ENCODE assay signal across 1 cellular context in genomic region chr2:42913280-42913878, GRCh38.
TF ChIP-seq lines count a peak whose summit lies in the region.

No MANE protein-coding gene starts in this region.

TF ChIP-seq in K562, 482 proteins besides CTCF, POLR2A, EP300 and RAD21 (continued from another document and continues in another):
- no peak for TF ChIP-seq PATZ1 (CRISPR knock-in tag; IDR thresholded peaks at IDR 0.05; ENCODE audit: borderline replicate concordance)
- no peak for TF ChIP-seq RUNX1 (IDR thresholded peaks at IDR 0.05; ENCODE audit: low read depth)
- TF ChIP-seq SFPQ (IDR thresholded peaks at IDR 0.05; ENCODE audit: low read depth, low read length) = no peak
- TF ChIP-seq TRIM24 (IDR thresholded peaks at IDR 0.05) = peak in 1 of 2 experiments; percentile 58; a peak in 2 of 4 replicates
- TF ChIP-seq HDGF (IDR thresholded peaks at IDR 0.05) = no peak
- TF ChIP-seq ZBED1 (IDR thresholded peaks at IDR 0.05) = no peak
- no peak for TF ChIP-seq CXXC5 (CRISPR knock-in tag; IDR thresholded peaks at IDR 0.05)
- no peak for TF ChIP-seq PHF21A (IDR thresholded peaks at IDR 0.05; ENCODE audit: borderline replicate concordance, low read depth)
- TF ChIP-seq ZC3H11A (IDR thresholded peaks at IDR 0.05; ENCODE audit: low read depth, low read length) = no peak
- TF ChIP-seq RFX7 (CRISPR knock-in tag; IDR thresholded peaks at IDR 0.05) = no peak
- TF ChIP-seq TFAM (CRISPR knock-in tag; conservative IDR thresholded peaks at IDR 0.05) = no peak
- no peak for TF ChIP-seq SMARCA5 (IDR thresholded peaks at IDR 0.05)
- peak; percentile 94 for TF ChIP-seq SMARCA4 (IDR thresholded peaks at IDR 0.05)
- TF ChIP-seq KDM1A (IDR thresholded peaks at IDR 0.05) = peak; percentile 39 to 49; a peak in 2 of 4 replicates
- TF ChIP-seq FOSL1 (tag; conservative IDR thresholded peaks at IDR 0.05) = peak; percentile 95
- no peak for TF ChIP-seq CREB3 (tag; conservative IDR thresholded peaks at IDR 0.05; ENCODE audit: low read depth)
- no peak for TF ChIP-seq ZNF444 (CRISPR knock-in tag; IDR thresholded peaks at IDR 0.05)
- TF ChIP-seq ZNF695 (CRISPR knock-in tag; IDR thresholded peaks at IDR 0.05) = no peak
- TF ChIP-seq HMGXB4 (CRISPR knock-in tag; IDR thresholded peaks at IDR 0.05) = no peak
- TF ChIP-seq RBBP5 (IDR thresholded peaks at IDR 0.05; ENCODE audit: borderline replicate concordance, insufficient read depth, low read length, poor library complexity, severe bottlenecking) = peak; percentile 13
- no peak for TF ChIP-seq ZNF766 (CRISPR knock-in tag; conservative IDR thresholded peaks at IDR 0.05)
- TF ChIP-seq ZNF561 (CRISPR knock-in tag; conservative IDR thresholded peaks at IDR 0.05) = no peak
- TF ChIP-seq PHB (CRISPR knock-in tag; IDR thresholded peaks at IDR 0.05) = no peak
- TF ChIP-seq CREB5 (CRISPR knock-in tag; IDR thresholded peaks at IDR 0.05) = no peak
- no peak for TF ChIP-seq ZNF586 (CRISPR knock-in tag; conservative IDR thresholded peaks at IDR 0.05)
- TF ChIP-seq TSC22D4 (tag; IDR thresholded peaks at IDR 0.05) = no peak
- TF ChIP-seq CBX3 (IDR thresholded peaks at IDR 0.05; ENCODE audit: borderline replicate concordance in 1 of 2, low read length in 2 of 2) = no peak
- TF ChIP-seq HIVEP1 (CRISPR knock-in tag; IDR thresholded peaks at IDR 0.05) = no peak
- TF ChIP-seq U2AF1 (optimal IDR thresholded peaks at IDR 0.05; ENCODE audit: low read depth, low read length) = no peak
- no peak for TF ChIP-seq BCOR (IDR thresholded peaks at IDR 0.05)
- TF ChIP-seq PYGO2 (tag; IDR thresholded peaks at IDR 0.05) = no peak
- TF ChIP-seq MCM7 (IDR thresholded peaks at IDR 0.05) = no peak
- no peak for TF ChIP-seq ZNF282 (CRISPR knock-in tag; IDR thresholded peaks at IDR 0.05)
- TF ChIP-seq JUND (IDR thresholded peaks at IDR 0.05; ENCODE audit: borderline replicate concordance, low read depth, low read length) = peak; percentile 95
- TF ChIP-seq JUND (tag; IDR thresholded peaks at IDR 0.05; ENCODE audit: borderline replicate concordance, low read depth, low read length) = peak; percentile 93; the same call in 2 of the 3 replicates
- TF ChIP-seq MIER1 (IDR thresholded peaks at IDR 0.05; ENCODE audit: low read depth) = no peak
- TF ChIP-seq FOXJ2 (tag; IDR thresholded peaks at IDR 0.05) = no peak
- TF ChIP-seq EHMT2 (IDR thresholded peaks at IDR 0.05) = no peak
- no peak for TF ChIP-seq BDP1 (IDR thresholded peaks at IDR 0.05; ENCODE audit: insufficient read depth, insufficient read length)
- no peak for TF ChIP-seq ESRRB (CRISPR knock-in tag; IDR thresholded peaks at IDR 0.05; ENCODE audit: borderline replicate concordance)
- no peak for TF ChIP-seq ZNF696 (CRISPR knock-in tag; conservative IDR thresholded peaks at IDR 0.05)
- TF ChIP-seq ATF1 (CRISPR knock-in tag; IDR thresholded peaks at IDR 0.05) = no peak
- TF ChIP-seq ATF1 (tag; IDR thresholded peaks at IDR 0.05) = no peak
- TF ChIP-seq NFRKB (IDR thresholded peaks at IDR 0.05; ENCODE audit: low read depth) = no peak
- no peak for TF ChIP-seq ZNF717 (CRISPR knock-in tag; IDR thresholded peaks at IDR 0.05)
- no peak for TF ChIP-seq ZBTB7A (IDR thresholded peaks at IDR 0.05; ENCODE audit: borderline replicate concordance, control insufficient read depth, low read depth, low read length)
- TF ChIP-seq NKRF (IDR thresholded peaks at IDR 0.05; ENCODE audit: borderline replicate concordance) = no peak
- TF ChIP-seq ZNF707 (CRISPR knock-in tag; conservative IDR thresholded peaks at IDR 0.05) = no peak
- peak; percentile 74 for TF ChIP-seq CBFA2T3 (IDR thresholded peaks at IDR 0.05)
- TF ChIP-seq TAF7 (tag; IDR thresholded peaks at IDR 0.05) = no peak
- TF ChIP-seq PCBP1 (IDR thresholded peaks at IDR 0.05; ENCODE audit: low read depth, low read length, poor library complexity, severe bottlenecking) = no peak
- TF ChIP-seq CEBPG (CRISPR knock-in tag; IDR thresholded peaks at IDR 0.05) = no peak
- no peak for TF ChIP-seq CEBPG (tag; conservative IDR thresholded peaks at IDR 0.05 in 1 of 2, IDR thresholded peaks at IDR 0.05 in 1 of 2)
- no peak for TF ChIP-seq ZNF445 (CRISPR knock-in tag; IDR thresholded peaks at IDR 0.05; ENCODE audit: low read depth)
- TF ChIP-seq BRF2 (IDR thresholded peaks at IDR 0.05; ENCODE audit: borderline replicate concordance, insufficient read depth, insufficient read length) = no peak
- TF ChIP-seq CTCFL (IDR thresholded peaks at IDR 0.05; ENCODE audit: borderline replicate concordance, insufficient read depth, low read depth, low read length, poor library complexity, severe bottlenecking) = no peak
- no peak for TF ChIP-seq KDM5B (IDR thresholded peaks at IDR 0.05; ENCODE audit: insufficient replicate concordance, low read depth, low read length)
